ENCODE assay signal across 1 cellular context in the genomic region with DNA sequence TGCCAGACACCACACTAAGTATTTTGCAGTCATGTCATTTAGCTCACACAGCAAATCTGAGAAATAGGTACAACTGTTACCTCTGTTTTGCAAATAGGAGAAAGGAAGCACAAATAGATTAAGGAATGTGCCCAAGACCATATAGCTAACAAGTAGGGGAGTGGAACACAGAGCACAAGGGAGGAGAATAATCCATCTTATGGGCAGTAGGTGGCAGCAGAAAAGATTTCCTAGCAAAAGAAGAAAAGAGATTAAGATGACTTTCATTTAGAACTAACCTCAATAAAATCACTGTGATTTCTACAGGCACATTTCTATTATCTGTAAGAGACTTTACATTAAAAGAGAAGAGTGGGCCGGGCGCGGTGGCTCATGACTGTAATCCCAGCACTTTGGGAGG.
TF ChIP-seq lines count a peak whose summit lies in the region.

No MANE protein-coding gene starts in this region.

TF ChIP-seq in GM23338, 12 proteins besides CTCF, POLR2A, EP300 and RAD21 (continued from another document):
- TF ChIP-seq JUNB (IDR thresholded peaks at IDR 0.05; ENCODE audit: unreplicated experiment) (no peak), EZH2phosphoT487 (IDR thresholded peaks at IDR 0.05; ENCODE audit: unreplicated experiment) (no peak), POLR2AphosphoS5 (IDR thresholded peaks at IDR 0.05; ENCODE audit: low read depth) (no peak), EZH2 (IDR thresholded peaks at IDR 0.05; ENCODE audit: low read depth, unreplicated experiment) (no peak)
